2 cellular contexts compared by ENCODE assay signal in the genomic region with DNA sequence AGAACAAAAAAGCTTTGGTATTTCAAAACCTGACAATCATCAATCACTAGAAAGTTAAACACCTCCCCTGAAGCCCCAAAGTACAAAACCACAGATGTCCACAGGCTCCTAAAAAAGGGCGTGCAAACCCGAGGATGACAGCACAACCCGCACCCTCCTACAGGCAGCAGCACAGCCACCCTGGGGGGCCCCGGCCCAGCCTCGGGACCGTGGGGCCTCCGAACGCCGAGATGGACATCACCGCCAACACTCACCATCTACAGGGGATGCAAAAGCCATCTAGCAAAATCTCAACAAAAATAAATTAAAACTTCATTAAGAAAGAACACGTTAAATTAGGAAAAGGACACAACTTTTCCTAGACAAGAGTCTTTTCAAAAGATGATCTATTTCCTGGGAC.
TF ChIP-seq lines count a peak whose summit lies in the region.

No MANE protein-coding gene starts in this region.

TF ChIP-seq in SK-N-SH, 30 proteins besides CTCF, POLR2A, EP300 and RAD21 (continued from another document):
- TF ChIP-seq, protein P1, sequence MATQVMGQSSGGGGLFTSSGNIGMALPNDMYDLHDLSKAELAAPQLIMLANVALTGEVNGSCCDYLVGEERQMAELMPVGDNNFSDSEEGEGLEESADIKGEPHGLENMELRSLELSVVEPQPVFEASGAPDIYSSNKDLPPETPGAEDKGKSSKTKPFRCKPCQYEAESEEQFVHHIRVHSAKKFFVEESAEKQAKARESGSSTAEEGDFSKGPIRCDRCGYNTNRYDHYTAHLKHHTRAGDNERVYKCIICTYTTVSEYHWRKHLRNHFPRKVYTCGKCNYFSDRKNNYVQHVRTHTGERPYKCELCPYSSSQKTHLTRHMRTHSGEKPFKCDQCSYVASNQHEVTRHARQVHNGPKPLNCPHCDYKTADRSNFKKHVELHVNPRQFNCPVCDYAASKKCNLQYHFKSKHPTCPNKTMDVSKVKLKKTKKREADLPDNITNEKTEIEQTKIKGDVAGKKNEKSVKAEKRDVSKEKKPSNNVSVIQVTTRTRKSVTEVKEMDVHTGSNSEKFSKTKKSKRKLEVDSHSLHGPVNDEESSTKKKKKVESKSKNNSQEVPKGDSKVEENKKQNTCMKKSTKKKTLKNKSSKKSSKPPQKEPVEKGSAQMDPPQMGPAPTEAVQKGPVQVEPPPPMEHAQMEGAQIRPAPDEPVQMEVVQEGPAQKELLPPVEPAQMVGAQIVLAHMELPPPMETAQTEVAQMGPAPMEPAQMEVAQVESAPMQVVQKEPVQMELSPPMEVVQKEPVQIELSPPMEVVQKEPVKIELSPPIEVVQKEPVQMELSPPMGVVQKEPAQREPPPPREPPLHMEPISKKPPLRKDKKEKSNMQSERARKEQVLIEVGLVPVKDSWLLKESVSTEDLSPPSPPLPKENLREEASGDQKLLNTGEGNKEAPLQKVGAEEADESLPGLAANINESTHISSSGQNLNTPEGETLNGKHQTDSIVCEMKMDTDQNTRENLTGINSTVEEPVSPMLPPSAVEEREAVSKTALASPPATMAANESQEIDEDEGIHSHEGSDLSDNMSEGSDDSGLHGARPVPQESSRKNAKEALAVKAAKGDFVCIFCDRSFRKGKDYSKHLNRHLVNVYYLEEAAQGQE (IDR thresholded peaks at IDR 0.05; ENCODE audit: low read depth, low read length), result no peak
- TF ChIP-seq TAF1 (IDR thresholded peaks at IDR 0.05; ENCODE audit: borderline replicate concordance, low read depth, low read length), result no peak
- TF ChIP-seq POLR2AphosphoS5 (IDR thresholded peaks at IDR 0.05; ENCODE audit: low read depth, low read length), result no peak
- TF ChIP-seq GABPA (IDR thresholded peaks at IDR 0.05; ENCODE audit: low read depth), result no peak
- TF ChIP-seq ELF1 (IDR thresholded peaks at IDR 0.05), result no peak
- TF ChIP-seq MEF2A (IDR thresholded peaks at IDR 0.05; ENCODE audit: borderline replicate concordance, low read depth), result no peak
- no peak for TF ChIP-seq EZH2phosphoT487 (IDR thresholded peaks at IDR 0.05; ENCODE audit: borderline replicate concordance, low read depth)
- no peak for TF ChIP-seq NRF1 (IDR thresholded peaks at IDR 0.05; ENCODE audit: low read depth, low read length)
- TF ChIP-seq USF2 (IDR thresholded peaks at IDR 0.05; ENCODE audit: borderline replicate concordance, low read depth, low read length), result no peak
- TF ChIP-seq RXRA (IDR thresholded peaks at IDR 0.05; ENCODE audit: borderline replicate concordance, low read depth), result no peak
- TF ChIP-seq GATA2 (CRISPR knock-in tag; IDR thresholded peaks at IDR 0.05), result no peak
- no peak for TF ChIP-seq YY1 (IDR thresholded peaks at IDR 0.05; ENCODE audit: low read depth)
- no peak for TF ChIP-seq FOXM1 (IDR thresholded peaks at IDR 0.05; ENCODE audit: low read depth)

TF ChIP-seq in SK-N-SH treated with all-trans-retinoic acid at 6 μM for 48 hours, 23 proteins besides CTCF, POLR2A, EP300 and RAD21 (continued from another document):
- TF ChIP-seq ARNTL (CRISPR knock-in tag; IDR thresholded peaks at IDR 0.05; ENCODE audit: borderline replicate concordance, low read depth), result no peak
- no peak for TF ChIP-seq ZNF565 (CRISPR knock-in tag; conservative IDR thresholded peaks at IDR 0.05; ENCODE audit: low read depth)
- no peak for TF ChIP-seq ZFP30 (CRISPR knock-in tag; IDR thresholded peaks at IDR 0.05)
- TF ChIP-seq, protein P2, sequence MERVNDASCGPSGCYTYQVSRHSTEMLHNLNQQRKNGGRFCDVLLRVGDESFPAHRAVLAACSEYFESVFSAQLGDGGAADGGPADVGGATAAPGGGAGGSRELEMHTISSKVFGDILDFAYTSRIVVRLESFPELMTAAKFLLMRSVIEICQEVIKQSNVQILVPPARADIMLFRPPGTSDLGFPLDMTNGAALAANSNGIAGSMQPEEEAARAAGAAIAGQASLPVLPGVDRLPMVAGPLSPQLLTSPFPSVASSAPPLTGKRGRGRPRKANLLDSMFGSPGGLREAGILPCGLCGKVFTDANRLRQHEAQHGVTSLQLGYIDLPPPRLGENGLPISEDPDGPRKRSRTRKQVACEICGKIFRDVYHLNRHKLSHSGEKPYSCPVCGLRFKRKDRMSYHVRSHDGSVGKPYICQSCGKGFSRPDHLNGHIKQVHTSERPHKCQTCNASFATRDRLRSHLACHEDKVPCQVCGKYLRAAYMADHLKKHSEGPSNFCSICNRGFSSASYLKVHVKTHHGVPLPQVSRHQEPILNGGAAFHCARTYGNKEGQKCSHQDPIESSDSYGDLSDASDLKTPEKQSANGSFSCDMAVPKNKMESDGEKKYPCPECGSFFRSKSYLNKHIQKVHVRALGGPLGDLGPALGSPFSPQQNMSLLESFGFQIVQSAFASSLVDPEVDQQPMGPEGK (CRISPR knock-in tag; IDR thresholded peaks at IDR 0.05; ENCODE audit: borderline replicate concordance), result no peak
- TF ChIP-seq GLIS3 (CRISPR knock-in tag; IDR thresholded peaks at IDR 0.05), result no peak
- no peak for TF ChIP-seq ZNF70 (CRISPR knock-in tag; IDR thresholded peaks at IDR 0.05)
- TF ChIP-seq, protein P3, sequence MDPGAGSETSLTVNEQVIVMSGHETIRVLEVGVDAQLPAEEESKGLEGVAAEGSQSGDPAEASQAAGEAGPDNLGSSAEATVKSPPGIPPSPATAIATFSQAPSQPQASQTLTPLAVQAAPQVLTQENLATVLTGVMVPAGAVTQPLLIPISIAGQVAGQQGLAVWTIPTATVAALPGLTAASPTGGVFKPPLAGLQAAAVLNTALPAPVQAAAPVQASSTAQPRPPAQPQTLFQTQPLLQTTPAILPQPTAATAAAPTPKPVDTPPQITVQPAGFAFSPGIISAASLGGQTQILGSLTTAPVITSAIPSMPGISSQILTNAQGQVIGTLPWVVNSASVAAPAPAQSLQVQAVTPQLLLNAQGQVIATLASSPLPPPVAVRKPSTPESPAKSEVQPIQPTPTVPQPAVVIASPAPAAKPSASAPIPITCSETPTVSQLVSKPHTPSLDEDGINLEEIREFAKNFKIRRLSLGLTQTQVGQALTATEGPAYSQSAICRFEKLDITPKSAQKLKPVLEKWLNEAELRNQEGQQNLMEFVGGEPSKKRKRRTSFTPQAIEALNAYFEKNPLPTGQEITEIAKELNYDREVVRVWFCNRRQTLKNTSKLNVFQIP (CRISPR knock-in tag; IDR thresholded peaks at IDR 0.05; ENCODE audit: borderline replicate concordance, low read depth), result no peak
- TF ChIP-seq SNAI2 (CRISPR knock-in tag; IDR thresholded peaks at IDR 0.05), result no peak
- no peak for TF ChIP-seq PPARA (CRISPR knock-in tag; IDR thresholded peaks at IDR 0.05; ENCODE audit: borderline replicate concordance)
- TF ChIP-seq TCF4 (CRISPR knock-in tag; IDR thresholded peaks at IDR 0.05; ENCODE audit: borderline replicate concordance), result no peak
